ENCODE assay signal across 7 cellular contexts in genomic region chr19:40624369-40625153, GRCh38. TPM values are rescaled to one million over a fixed set of nuclear protein-coding genes. Genes with fewer than 3 reads are reported as not detected.
DNase-seq lines count a peak whose midpoint lies in the region; ATAC-seq and TF ChIP-seq lines count a peak whose summit lies in the region.
"Not testable (repeated sequence)": the region's sequence is repeated elsewhere in the genome, so short reads cannot be mapped to it uniquely, and the experiment has no call there.

No MANE protein-coding gene starts in this region.

- H3K27me3 ChIP-seq in H9 (ENCODE audit: insufficient read depth, low read length) = not testable (repeated sequence)

- not testable (repeated sequence) for H3K9me3 Mint-ChIP-seq in H9; T-helper 1 cell treated with Interleukin-12 subunit alpha and Interleukin-12 subunit beta and Interleukin-4 antibody, amounts not matched to agents 30 μg/mL and 1 μg/mL, for 36 hours; activated CD8-positive, alpha-beta T cell treated with anti-CD3 and anti-CD28 coated beads for 36 hours; activated naive CD4-positive, alpha-beta T cell treated with anti-CD3 and anti-CD28 coated beads, Interleukin-2, amount 50 U/mL, for 24 hours; central memory CD8-positive, alpha-beta T cell; naive thymus-derived CD8-positive, alpha-beta T cell

- not testable (repeated sequence) for H4K91ac ChIP-seq in H9 (ENCODE audit: insufficient read length, low read depth, low read length)

- peaks cover 16 to 23% of the 10 kb centered on the region in 2 experiments for H3K4me1 Mint-ChIP-seq in H9
- H3K4me1 Mint-ChIP-seq in T-helper 1 cell treated with Interleukin-12 subunit alpha and Interleukin-12 subunit beta and Interleukin-4 antibody, amounts not matched to agents 30 μg/mL and 1 μg/mL, for 36 hours (ENCODE audit: low read depth) = peaks cover 12% of the 10 kb centered on the region
- peaks cover 17% of the 10 kb centered on the region for H3K4me1 Mint-ChIP-seq in activated CD8-positive, alpha-beta T cell treated with anti-CD3 and anti-CD28 coated beads for 36 hours (ENCODE audit: low read depth)
- peaks cover 14% of the 10 kb centered on the region for H3K4me1 Mint-ChIP-seq in activated naive CD4-positive, alpha-beta T cell treated with anti-CD3 and anti-CD28 coated beads, Interleukin-2, amount 50 U/mL, for 24 hours
- peaks cover 11% of the 10 kb centered on the region for H3K4me1 Mint-ChIP-seq in central memory CD8-positive, alpha-beta T cell
- peaks cover 0 to 16% (median 3%) of the 10 kb centered on the region in 4 donors for H3K4me1 Mint-ChIP-seq in naive thymus-derived CD8-positive, alpha-beta T cell

- H3K27ac ChIP-seq in H9 (ENCODE audit: insufficient read length, low read depth, low read length) = not testable (repeated sequence)

- H4K5ac ChIP-seq in H9 (ENCODE audit: insufficient read length, low read depth, low read length) = not testable (repeated sequence)

- peak; percentile 26; the same call in 2 of the 3 replicates for TF ChIP-seq CTCF in H9 (conservative IDR thresholded peaks at IDR 0.05)
- TF ChIP-seq CTCF in activated CD8-positive, alpha-beta T cell treated with anti-CD3 and anti-CD28 coated beads for 36 hours (IDR thresholded peaks at IDR 0.05) = not testable (repeated sequence)

- not testable (repeated sequence) for H3K4me3 Mint-ChIP-seq in H9; T-helper 1 cell treated with Interleukin-12 subunit alpha and Interleukin-12 subunit beta and Interleukin-4 antibody, amounts not matched to agents 30 μg/mL and 1 μg/mL, for 36 hours; activated CD8-positive, alpha-beta T cell treated with anti-CD3 and anti-CD28 coated beads for 36 hours; activated naive CD4-positive, alpha-beta T cell treated with anti-CD3 and anti-CD28 coated beads, Interleukin-2, amount 50 U/mL, for 24 hours; central memory CD8-positive, alpha-beta T cell; naive thymus-derived CD8-positive, alpha-beta T cell

- H3K79me1 ChIP-seq in H9 (ENCODE audit: insufficient read depth, low read depth, low read length, poor library complexity, severe bottlenecking) = not testable (repeated sequence)

- not testable (repeated sequence) for H2BK120ac ChIP-seq in H9 (ENCODE audit: low read depth, low read length, poor library complexity, severe bottlenecking)

- not testable (repeated sequence) for H2AFZ ChIP-seq in H9 (ENCODE audit: low read length)

- not testable (repeated sequence) for H3K79me2 ChIP-seq in H9 (ENCODE audit: insufficient read depth, low read length)

- not testable (repeated sequence) for H2BK5ac ChIP-seq in H9 (ENCODE audit: insufficient read length, low read length)

- H2BK15ac ChIP-seq in H9 (ENCODE audit: low read depth, low read length) = not testable (repeated sequence)

- CTCF ChIA-PET in activated CD8-positive, alpha-beta T cell treated with anti-CD3 and anti-CD28 coated beads for 36 hours (lab: Charles Lee) = interaction anchor here (1.4 to 11.3 kb wide), 2 partner anchors 10 to 22 kb away, joined by 3 to 126 read pairs; no protein-coding TSS in a partner anchor

- H3K4me2 ChIP-seq in H9 (ENCODE audit: insufficient read depth, insufficient read length, low read length) = not testable (repeated sequence)

- not testable (repeated sequence) for H3K9me3 ChIP-seq in H9 (ENCODE audit: control insufficient read depth, low read depth, low read length)

- not testable (repeated sequence) for H3K27me3 Mint-ChIP-seq in H9 (ENCODE audit: low read depth); T-helper 1 cell treated with Interleukin-12 subunit alpha and Interleukin-12 subunit beta and Interleukin-4 antibody, amounts not matched to agents 30 μg/mL and 1 μg/mL, for 36 hours (ENCODE audit: low read depth); activated CD8-positive, alpha-beta T cell treated with anti-CD3 and anti-CD28 coated beads for 36 hours; activated naive CD4-positive, alpha-beta T cell treated with anti-CD3 and anti-CD28 coated beads, Interleukin-2, amount 50 U/mL, for 24 hours; central memory CD8-positive, alpha-beta T cell; naive thymus-derived CD8-positive, alpha-beta T cell

- not testable (repeated sequence) for H3T11ph ChIP-seq in H9 (ENCODE audit: low read length)

- not testable (repeated sequence) for H3K23me2 ChIP-seq in H9 (ENCODE audit: insufficient read length, low read depth, low read length, poor library complexity, severe bottlenecking)

- H3K36me3 Mint-ChIP-seq in H9 (ENCODE audit: insufficient read depth in 1 of 3, low read depth in 3 of 3) = peaks cover 33 to 72% (median 59%) of the 10 kb centered on the region in 3 experiments; a peak in 6 of 7 replicates
- H3K36me3 Mint-ChIP-seq in T-helper 1 cell treated with Interleukin-12 subunit alpha and Interleukin-12 subunit beta and Interleukin-4 antibody, amounts not matched to agents 30 μg/mL and 1 μg/mL, for 36 hours (ENCODE audit: low read depth) = peaks cover 26% of the 10 kb centered on the region
- peaks cover 47% of the 10 kb centered on the region for H3K36me3 Mint-ChIP-seq in activated CD8-positive, alpha-beta T cell treated with anti-CD3 and anti-CD28 coated beads for 36 hours (ENCODE audit: low read depth)
- H3K36me3 Mint-ChIP-seq in activated naive CD4-positive, alpha-beta T cell treated with anti-CD3 and anti-CD28 coated beads, Interleukin-2, amount 50 U/mL, for 24 hours = peaks cover 21% of the 10 kb centered on the region
- peaks cover 26% of the 10 kb centered on the region for H3K36me3 Mint-ChIP-seq in central memory CD8-positive, alpha-beta T cell (ENCODE audit: insufficient read depth)
- H3K36me3 Mint-ChIP-seq in naive thymus-derived CD8-positive, alpha-beta T cell = peaks cover 0 to 60% (median 9%) of the 10 kb centered on the region in 3 donors

- no CpG with 5 or more reads among the region's 14 CpGs for WGBS in H9 (ENCODE audit: extremely low coverage, insufficient read length, low lambda C conversion rate)

- ATAC-seq in activated CD8-positive, alpha-beta T cell treated with anti-CD3 and anti-CD28 coated beads for 36 hours; central memory CD8-positive, alpha-beta T cell (replicated peaks; ENCODE audit: extremely low read depth, poor library complexity, severe bottlenecking); naive thymus-derived CD8-positive, alpha-beta T cell: not testable (repeated sequence)

- not testable (repeated sequence) for H3K14ac ChIP-seq in H9 (ENCODE audit: insufficient read depth, low read length)

- not testable (repeated sequence) for H3K18ac ChIP-seq in H9 (ENCODE audit: insufficient read length, low read depth, low read length)

- not testable (repeated sequence) for H2AK5ac ChIP-seq in H9 (ENCODE audit: insufficient read length, low read length)

- DNase-seq in H9; activated CD8-positive, alpha-beta T cell treated with anti-CD3 and anti-CD28 coated beads for 36 hours; central memory CD8-positive, alpha-beta T cell (ENCODE audit: low spot score in 2 of 2); naive thymus-derived CD8-positive, alpha-beta T cell: not testable (repeated sequence)
- peak; percentile 1 for DNase-seq in epidermal melanocyte (ENCODE audit: insufficient read length, low spot score)

- not testable (repeated sequence) for H2BK20ac ChIP-seq in H9 (ENCODE audit: low read depth, low read length, poor library complexity, severe bottlenecking)

- not testable (repeated sequence) for H3K4ac ChIP-seq in H9 (ENCODE audit: low read depth, low read length)

- not testable (repeated sequence) for H3K56ac ChIP-seq in H9 (ENCODE audit: insufficient read length, low read depth, low read length)

- not testable (repeated sequence) for H4K20me1 ChIP-seq in H9 (ENCODE audit: control insufficient read depth, insufficient read depth, insufficient read length)

- H4K8ac ChIP-seq in H9 (replicated peaks; ENCODE audit: insufficient read length, low read depth, low read length) = not testable (repeated sequence)

- intact Hi-C loops in activated CD8-positive, alpha-beta T cell treated with anti-CD3 and anti-CD28 coated beads for 36 hours (cut with micrococcal nuclease) = not testable (repeated sequence)

- H3K4me1 ChIP-seq in H9 (ENCODE audit: insufficient read depth, low read length) = not testable (repeated sequence)

- not testable (repeated sequence) for H3K9ac ChIP-seq in H9 (ENCODE audit: extremely low read depth, insufficient read length, low read length)

- not testable (repeated sequence) for H3K23ac ChIP-seq in H9 (ENCODE audit: insufficient read length, low read depth, low read length)

- POLR2A ChIA-PET in activated CD8-positive, alpha-beta T cell treated with anti-CD3 and anti-CD28 coated beads for 36 hours (lab: Charles Lee) = not testable (repeated sequence)
- POLR2A ChIA-PET in naive thymus-derived CD8-positive, alpha-beta T cell (lab: Charles Lee) = interaction anchor here (0.6 to 1.6 kb wide), 2 partner anchors 10 to 1413 kb away, joined by 3 to 4 read pairs; no protein-coding TSS in a partner anchor

- not testable (repeated sequence) for H2BK12ac ChIP-seq in H9 (ENCODE audit: insufficient read length, low read depth, low read length)

- peak overlapping the region in 1 of 3 experiments; percentile 43; a peak in 1 of 7 replicates for H3K27ac Mint-ChIP-seq in H9
- H3K27ac Mint-ChIP-seq in T-helper 1 cell treated with Interleukin-12 subunit alpha and Interleukin-12 subunit beta and Interleukin-4 antibody, amounts not matched to agents 30 μg/mL and 1 μg/mL, for 36 hours = peak overlapping the region; percentile 53
- H3K27ac Mint-ChIP-seq in activated CD8-positive, alpha-beta T cell treated with anti-CD3 and anti-CD28 coated beads for 36 hours = peak overlapping the region; percentile 39
- peak overlapping the region; percentile 21 for H3K27ac Mint-ChIP-seq in activated naive CD4-positive, alpha-beta T cell treated with anti-CD3 and anti-CD28 coated beads, Interleukin-2, amount 50 U/mL, for 24 hours
- H3K27ac Mint-ChIP-seq in central memory CD8-positive, alpha-beta T cell (ENCODE audit: low read depth) = peak overlapping the region; percentile 64
- peak overlapping the region in 6 of 10 donors; percentile 10 to 85 (median 50) for H3K27ac Mint-ChIP-seq in naive thymus-derived CD8-positive, alpha-beta T cell

RNA-seq across cellular contexts. Expression of gene LTBP4, which starts 23.4 kb away (rescaled TPM):
- total RNA-seq in H9 (2021) = 115 and 129 TPM in 2 replicates
- 100 to 1,000 TPM; 117 to 121 TPM for total RNA-seq in activated CD8-positive, alpha-beta T cell treated with anti-CD3 and anti-CD28 coated beads for 36 hours
- total RNA-seq in naive thymus-derived CD8-positive, alpha-beta T cell = 100 to 1,000 TPM in 1 of 2 experiments, 10 to 100 TPM in 1; 87.7 to 114 TPM
- polyA plus RNA-seq in naive thymus-derived CD8-positive, alpha-beta T cell = 10 to 100 TPM; 13.4 to 27.4 (median 18.0) TPM

RNA-seq across cellular contexts. Expression of gene SHKBP1, which starts 47.9 kb away (rescaled TPM):
- total RNA-seq in H9 (2021) = 90.9 and 92.9 TPM in 2 replicates
- total RNA-seq in activated CD8-positive, alpha-beta T cell treated with anti-CD3 and anti-CD28 coated beads for 36 hours = 10 to 100 TPM; 82.8 to 89.3 TPM
- 100 to 1,000 TPM; 116 to 122 TPM for total RNA-seq in naive thymus-derived CD8-positive, alpha-beta T cell
- 10 to 100 TPM; 85.3 to 98.9 (median 89.9) TPM for polyA plus RNA-seq in naive thymus-derived CD8-positive, alpha-beta T cell
